In the genomic region with DNA sequence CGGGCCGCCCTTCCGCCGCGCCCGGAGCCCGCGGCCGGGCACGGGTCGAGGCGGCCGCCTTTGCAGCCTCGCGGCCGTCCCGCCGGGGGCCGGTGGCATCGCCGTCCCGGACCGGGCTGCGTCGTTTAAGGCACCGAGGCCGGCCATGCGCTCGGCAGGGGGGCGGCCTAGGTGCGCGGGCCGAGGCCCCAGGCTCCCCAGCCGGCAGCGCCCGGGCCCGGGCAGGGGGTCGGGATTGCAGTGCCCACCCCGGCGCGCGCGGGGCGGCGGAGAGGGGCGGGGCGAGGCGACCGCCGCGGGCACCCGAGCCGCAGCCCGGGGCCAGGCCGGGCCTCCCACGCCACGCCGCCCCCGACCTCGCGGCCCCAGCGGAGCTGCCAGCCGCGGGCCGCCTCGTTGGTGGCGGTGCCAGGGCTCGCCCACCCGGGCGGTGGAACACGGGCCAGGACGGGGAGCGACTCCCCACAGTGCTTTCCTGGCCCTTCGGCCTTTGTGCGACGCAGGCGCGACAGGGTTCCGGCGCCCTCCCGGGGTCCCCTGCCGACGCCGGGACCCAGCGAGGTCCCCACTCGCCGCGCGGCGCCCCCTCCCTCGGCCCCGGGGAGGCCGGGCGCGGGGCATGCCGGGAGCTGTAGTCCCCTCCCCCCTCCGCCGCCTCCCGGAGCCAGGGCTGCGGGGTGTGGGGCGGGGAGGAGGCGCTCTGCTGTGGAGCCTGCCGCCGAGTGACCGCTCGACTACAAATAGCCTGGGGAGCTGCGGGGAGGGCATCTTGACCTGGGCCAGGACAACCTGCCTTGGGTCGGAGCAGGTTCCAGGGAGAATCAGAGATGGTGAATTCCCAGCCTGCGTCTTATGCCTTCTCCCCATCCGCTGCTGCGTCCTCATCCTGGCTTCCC, we compare ENCODE assay signal across 8 cellular contexts. TPM values are rescaled to one million over a fixed set of nuclear protein-coding genes. Genes with fewer than 3 reads are reported as not detected.
DNase-seq lines count a peak whose midpoint lies in the region; ATAC-seq and TF ChIP-seq lines count a peak whose summit lies in the region.

No MANE protein-coding gene starts in this region.

- no peaks in the 10 kb centered on the region for H3F3A ChIP-seq in OCI-LY1 (ENCODE audit: insufficient read depth, low read length)

- intact Hi-C loops in activated T-helper 1 cell treated with anti-CD3 and anti-CD28 coated beads, Interleukin-12 subunit alpha, Interleukin-12 subunit beta, Interleukin-2, Interleukin-4 antibody, amounts not matched to agents 30 ng/mL and 10 ng/mL and 1 ng/mL, durations not matched to agents 14 hours and 24 hours and 36 hours (cut with micrococcal nuclease) = loop anchor here (1.0 kb wide), 1 partner anchor 104 kb away; no protein-coding TSS in a partner anchor
- intact Hi-C loops in natural killer cell (cut with micrococcal nuclease) = loop anchor here (2.0 kb wide), 1 partner anchor 17 kb away; a partner anchor contains a TSS

- peaks cover 23% of the 10 kb centered on the region for H3K4me1 ChIP-seq in OCI-LY1 (ENCODE audit: insufficient read depth, low read length, severe bottlenecking)

- no peaks in the 10 kb centered on the region; the same call in 1 of the 2 replicates for H3K27me3 ChIP-seq in OCI-LY1 (ENCODE audit: insufficient read depth, low read length)

- H3K9me2 ChIP-seq in OCI-LY1 (ENCODE audit: low read depth, low read length) = no peaks in the 10 kb centered on the region

- H3K9me3 Mint-ChIP-seq in activated T-helper 1 cell treated with anti-CD3 and anti-CD28 coated beads, Interleukin-12 subunit alpha, Interleukin-12 subunit beta, Interleukin-2, Interleukin-4 antibody, amounts not matched to agents 30 ng/mL and 10 ng/mL and 1 ng/mL, durations not matched to agents 14 hours and 24 hours and 36 hours = no peaks in the 10 kb centered on the region
- H3K9me3 Mint-ChIP-seq in natural killer cell = no peaks in the 10 kb centered on the region

- peak overlapping the region; percentile 83 for H3K9ac ChIP-seq in OCI-LY1 (ENCODE audit: low read length)

- H3K27ac ChIP-seq in C4-2B (peak overlapping the region; percentile 98), OCI-LY1 (ENCODE audit: low read depth, low read length, poor library complexity, severe bottlenecking) (no peak overlapping the region)

- ATAC-seq in HG03378 (IDR thresholded peaks at IDR 0.05; ENCODE audit: unreplicated experiment) (peak; percentile 40), natural killer cell (peak; percentile 69 to 78 (median 71))

- H3K27ac Mint-ChIP-seq in activated T-helper 1 cell treated with anti-CD3 and anti-CD28 coated beads, Interleukin-12 subunit alpha, Interleukin-12 subunit beta, Interleukin-2, Interleukin-4 antibody, amounts not matched to agents 30 ng/mL and 10 ng/mL and 1 ng/mL, durations not matched to agents 14 hours and 24 hours and 36 hours = peak overlapping the region; percentile 81
- H3K27ac Mint-ChIP-seq in natural killer cell = peak overlapping the region; percentile 49 to 86

- TF ChIP-seq CTCF in C4-2B (conservative IDR thresholded peaks at IDR 0.05) = no peak
- no peak for TF ChIP-seq CTCF in OCI-LY1 (IDR thresholded peaks at IDR 0.05; ENCODE audit: low read length)
- no peak for TF ChIP-seq CTCF in fibroblast of mammary gland (conservative IDR thresholded peaks at IDR 0.05; ENCODE audit: control insufficient read depth, insufficient read depth, low read depth, low read length)
- TF ChIP-seq CTCF in natural killer cell (IDR thresholded peaks at IDR 0.05) = no peak

- peaks cover 12% of the 10 kb centered on the region for H3K79me2 ChIP-seq in OCI-LY1 (ENCODE audit: insufficient read depth, low read length)

- no peaks in the 10 kb centered on the region for H4K20me1 ChIP-seq in OCI-LY1 (ENCODE audit: insufficient read depth, low read length)

- peaks cover 15% of the 10 kb centered on the region for H3K4me1 Mint-ChIP-seq in activated T-helper 1 cell treated with anti-CD3 and anti-CD28 coated beads, Interleukin-12 subunit alpha, Interleukin-12 subunit beta, Interleukin-2, Interleukin-4 antibody, amounts not matched to agents 30 ng/mL and 10 ng/mL and 1 ng/mL, durations not matched to agents 14 hours and 24 hours and 36 hours (ENCODE audit: low read depth)
- H3K4me1 Mint-ChIP-seq in natural killer cell = peaks cover 10 to 18% of the 10 kb centered on the region in 2 donors

- H3K36me3 ChIP-seq in OCI-LY1 (ENCODE audit: insufficient read depth, low read length) = peaks cover 41% of the 10 kb centered on the region

- H3K9me3 ChIP-seq in OCI-LY1 (ENCODE audit: low read length) = no peaks in the 10 kb centered on the region

- no peak overlapping the region for H2AFZ ChIP-seq in OCI-LY1 (ENCODE audit: low read length)

- H3K4me3 Mint-ChIP-seq in activated T-helper 1 cell treated with anti-CD3 and anti-CD28 coated beads, Interleukin-12 subunit alpha, Interleukin-12 subunit beta, Interleukin-2, Interleukin-4 antibody, amounts not matched to agents 30 ng/mL and 10 ng/mL and 1 ng/mL, durations not matched to agents 14 hours and 24 hours and 36 hours = peak overlapping the region; percentile 96
- peak overlapping the region; percentile 86 for H3K4me3 Mint-ChIP-seq in natural killer cell

- H3K27me3 Mint-ChIP-seq in activated T-helper 1 cell treated with anti-CD3 and anti-CD28 coated beads, Interleukin-12 subunit alpha, Interleukin-12 subunit beta, Interleukin-2, Interleukin-4 antibody, amounts not matched to agents 30 ng/mL and 10 ng/mL and 1 ng/mL, durations not matched to agents 14 hours and 24 hours and 36 hours (ENCODE audit: insufficient read depth) = peaks cover 13% of the 10 kb centered on the region
- H3K27me3 Mint-ChIP-seq in natural killer cell (ENCODE audit: low read depth in 2 of 2) = no peaks in the 10 kb centered on the region

- peaks cover 37% of the 10 kb centered on the region for H3K36me3 Mint-ChIP-seq in activated T-helper 1 cell treated with anti-CD3 and anti-CD28 coated beads, Interleukin-12 subunit alpha, Interleukin-12 subunit beta, Interleukin-2, Interleukin-4 antibody, amounts not matched to agents 30 ng/mL and 10 ng/mL and 1 ng/mL, durations not matched to agents 14 hours and 24 hours and 36 hours (ENCODE audit: low read depth)
- no peaks in the 10 kb centered on the region for H3K36me3 Mint-ChIP-seq in natural killer cell

- H3K4me2 ChIP-seq in OCI-LY1 (ENCODE audit: low read length) = peak overlapping the region; percentile 80

- H3K4me3 ChIP-seq in OCI-LY1 (ENCODE audit: low read depth, low read length, poor library complexity, severe bottlenecking) (peak overlapping the region; percentile 83), fibroblast of mammary gland (ENCODE audit: control insufficient read depth, low read depth, low read length) (peak overlapping the region; percentile 82)

- DNase-seq in GM19238 (ENCODE audit: insufficient read length, low spot score) (peak; percentile 96), fibroblast of mammary gland (ENCODE audit: low read depth) (peak; percentile 38), natural killer cell (peak; percentile 65)
- peak; percentile 70 for DNase-seq in activated T-helper 1 cell treated with anti-CD3 and anti-CD28 coated beads, Interleukin-12 subunit alpha, Interleukin-12 subunit beta, Interleukin-2, Interleukin-4 antibody, amounts not matched to agents 30 ng/mL and 10 ng/mL and 1 ng/mL, durations not matched to agents 14 hours and 24 hours and 36 hours (ENCODE audit: low spot score)
- peak; percentile 70 for DNase-seq in stimulated activated naive CD4-positive, alpha-beta T cell treated with Interleukin-2 at 50 U/mL for 16 hours (lab: John Stamatoyannopoulos, UW)

RNA-seq across cellular contexts. Expression of a gene that starts 0.8 kb away (rescaled TPM):
- total RNA-seq in activated T-helper 1 cell treated with anti-CD3 and anti-CD28 coated beads, Interleukin-12 subunit alpha, Interleukin-12 subunit beta, Interleukin-2, Interleukin-4 antibody, amounts not matched to agents 30 ng/mL and 10 ng/mL and 1 ng/mL, durations not matched to agents 14 hours and 24 hours and 36 hours = 247 and 269 TPM in 2 replicates
- 10 to 100 TPM; 28.1 to 43.0 (median 29.6) TPM for total RNA-seq in natural killer cell

RNA-seq across cellular contexts. Expression of a gene that starts 16.9 kb away (rescaled TPM):
- 35.1 and 42.2 TPM in 2 replicates for total RNA-seq in activated T-helper 1 cell treated with anti-CD3 and anti-CD28 coated beads, Interleukin-12 subunit alpha, Interleukin-12 subunit beta, Interleukin-2, Interleukin-4 antibody, amounts not matched to agents 30 ng/mL and 10 ng/mL and 1 ng/mL, durations not matched to agents 14 hours and 24 hours and 36 hours
- total RNA-seq in natural killer cell = 10 to 100 TPM; 58.6 to 72.0 (median 59.9) TPM

RNA-seq across cellular contexts. Expression of a gene that starts 39.3 kb away (rescaled TPM):
- total RNA-seq in activated T-helper 1 cell treated with anti-CD3 and anti-CD28 coated beads, Interleukin-12 subunit alpha, Interleukin-12 subunit beta, Interleukin-2, Interleukin-4 antibody, amounts not matched to agents 30 ng/mL and 10 ng/mL and 1 ng/mL, durations not matched to agents 14 hours and 24 hours and 36 hours = not detected in 2 replicates
- not detected for total RNA-seq in natural killer cell

Comparison
In these comparisons a context has a peak if more than half of its experiments do, and no peak if none do; other contexts are left out.
1. DNase-seq: peak in every context shown above with its lines; median percentile 96 in GM19238; 70 in activated T-helper 1 cell treated with anti-CD3 and anti-CD28 coated beads, Interleukin-12 subunit alpha, Interleukin-12 subunit beta, Interleukin-2, Interleukin-4 antibody, amounts not matched to agents 30 ng/mL and 10 ng/mL and 1 ng/mL, durations not matched to agents 14 hours and 24 hours and 36 hours; 70 in stimulated activated naive CD4-positive, alpha-beta T cell treated with Interleukin-2 at 50 U/mL for 16 hours; 65 in natural killer cell; 38 in fibroblast of mammary gland.